In the genomic region with DNA sequence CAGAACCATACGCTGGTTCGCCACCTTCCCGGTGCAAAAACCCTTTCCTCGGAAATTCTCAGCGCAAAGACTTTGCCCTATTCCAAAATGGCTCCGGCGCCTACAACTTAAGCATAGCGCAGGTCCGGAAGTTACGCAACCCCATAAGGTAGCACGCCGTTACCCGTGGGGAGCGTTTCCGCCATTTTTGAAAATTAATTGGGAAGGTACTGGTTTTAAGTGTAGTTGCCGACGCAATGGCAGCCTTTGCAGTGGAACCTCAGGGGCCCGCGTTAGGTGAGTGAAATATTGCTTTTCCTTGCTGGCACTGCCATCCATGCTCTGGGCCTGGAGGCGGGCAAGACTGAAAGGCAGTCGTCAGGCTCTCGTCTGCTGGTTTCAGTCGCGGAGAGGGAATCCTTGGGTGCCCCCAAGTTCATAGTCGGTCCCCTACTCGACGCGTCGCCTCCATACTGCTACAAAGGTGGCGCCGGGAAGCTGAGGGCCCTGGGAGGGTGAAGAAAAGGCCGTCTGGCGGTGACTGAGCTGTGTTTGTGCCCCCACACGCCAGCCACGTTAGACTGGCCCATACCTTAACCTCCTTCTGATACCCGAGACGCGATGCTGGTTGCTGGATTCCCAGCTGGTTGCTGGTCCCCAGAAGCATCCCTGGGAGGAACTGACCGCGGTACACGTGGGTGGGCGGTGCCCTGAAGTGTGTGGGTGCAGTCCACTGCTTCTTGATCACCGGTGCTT, we compare ENCODE assay signal across 8 cellular contexts. TPM values are rescaled to one million over a fixed set of nuclear protein-coding genes. Genes with fewer than 3 reads are reported as not detected.
A peak's percentile ranks its signal among the peaks of the same experiment; 100 is the strongest.
DNase-seq lines count a peak whose midpoint lies in the region; ATAC-seq and TF ChIP-seq lines count a peak whose summit lies in the region.

NUP35 (plus strand) TSS at position 222 of the 735 bp plus-strand sequence; CDS start at position 237, 15 bp downstream.

- ATAC-seq in HG02588 (IDR thresholded peaks at IDR 0.05; ENCODE audit: unreplicated experiment) (peak; percentile 88), SK-N-SH treated with all-trans-retinoic acid at 6 μM for 48 hours (peak; percentile 94)

- H3K36me3 Mint-ChIP-seq in activated naive CD4-positive, alpha-beta T cell treated with anti-CD3 and anti-CD28 coated beads, Interleukin-2, amount 50 U/mL, for 24 hours, result peaks cover 8% of the 10 kb centered on the region

- H3K4me1 Mint-ChIP-seq in activated naive CD4-positive, alpha-beta T cell treated with anti-CD3 and anti-CD28 coated beads, Interleukin-2, amount 50 U/mL, for 24 hours, result peaks cover 43% of the 10 kb centered on the region

- no peaks in the 10 kb centered on the region for H3K9me3 Mint-ChIP-seq in activated naive CD4-positive, alpha-beta T cell treated with anti-CD3 and anti-CD28 coated beads, Interleukin-2, amount 50 U/mL, for 24 hours

- WGBS in testis, 2 donors, result 0% methylated on average over 21 to 42 of the region's 43 CpGs

- TF ChIP-seq POLR2A in testis (IDR thresholded peaks at IDR 0.05), result no peak

- H3K36me3 ChIP-seq in GM06990 (ENCODE audit: control insufficient read depth, insufficient read depth, low read length) (no peaks in the 10 kb centered on the region), testis (ENCODE audit: low read depth, missing control alignments) (no peaks in the 10 kb centered on the region)

- peak within 1 kb of the TSS; percentile 97 for H3K4me3 ChIP-seq in GM06990 (replicated peaks; ENCODE audit: low read depth, low read length)
- peak within 1 kb of the TSS; percentile 83 to 88 for H3K4me3 ChIP-seq in testis

- intact Hi-C loops in testis (cut with DNase I; ENCODE audit: low total_unique reads), result no loop called here

- peak within 1 kb of the TSS; percentile 99 for H3K27ac Mint-ChIP-seq in activated naive CD4-positive, alpha-beta T cell treated with anti-CD3 and anti-CD28 coated beads, Interleukin-2, amount 50 U/mL, for 24 hours

- H3K27me3 Mint-ChIP-seq in activated naive CD4-positive, alpha-beta T cell treated with anti-CD3 and anti-CD28 coated beads, Interleukin-2, amount 50 U/mL, for 24 hours, result peaks cover 6% of the 10 kb centered on the region

- peaks cover 3% of the 10 kb centered on the region for H3K4me1 ChIP-seq in testis

- H3K27me3 ChIP-seq in GM06990 (replicated peaks; ENCODE audit: control insufficient read depth, insufficient read depth, low read length) (no peaks in the 10 kb centered on the region), testis (no peaks in the 10 kb centered on the region)

- peak within 1 kb of the TSS; percentile 85 to 87 for H3K27ac ChIP-seq in testis

- no peak for TF ChIP-seq CTCF in GM06990 (IDR thresholded peaks at IDR 0.05; ENCODE audit: insufficient read depth, low read length, poor library complexity, severe bottlenecking)
- TF ChIP-seq CTCF in testis (IDR thresholded peaks at IDR 0.05), result no peak

- DNase-seq in GM06990 (ENCODE audit: extremely low read depth, insufficient read length), result peak; percentile 87
- DNase-seq in NCI-H1092 (lab: John Stamatoyannopoulos, UW), result peak; percentile 91
- peak; percentile 87 for DNase-seq in glomerular endothelial cell (ENCODE audit: extremely low read depth, low read depth, low spot score)
- DNase-seq in occipital lobe (lab: John Stamatoyannopoulos, UW), result peak; percentile 81
- peak; percentile 95 for DNase-seq in testis

- H3K4me3 Mint-ChIP-seq in activated naive CD4-positive, alpha-beta T cell treated with anti-CD3 and anti-CD28 coated beads, Interleukin-2, amount 50 U/mL, for 24 hours, result peak within 1 kb of the TSS; percentile 97

- H3K9me3 ChIP-seq in testis, result no peaks in the 10 kb centered on the region

TF ChIP-seq in SK-N-SH treated with all-trans-retinoic acid at 6 μM for 48 hours, 23 proteins besides CTCF, POLR2A, EP300 and RAD21:
- TF ChIP-seq SNAI2 (CRISPR knock-in tag; IDR thresholded peaks at IDR 0.05), result no peak
- TF ChIP-seq, protein P1, sequence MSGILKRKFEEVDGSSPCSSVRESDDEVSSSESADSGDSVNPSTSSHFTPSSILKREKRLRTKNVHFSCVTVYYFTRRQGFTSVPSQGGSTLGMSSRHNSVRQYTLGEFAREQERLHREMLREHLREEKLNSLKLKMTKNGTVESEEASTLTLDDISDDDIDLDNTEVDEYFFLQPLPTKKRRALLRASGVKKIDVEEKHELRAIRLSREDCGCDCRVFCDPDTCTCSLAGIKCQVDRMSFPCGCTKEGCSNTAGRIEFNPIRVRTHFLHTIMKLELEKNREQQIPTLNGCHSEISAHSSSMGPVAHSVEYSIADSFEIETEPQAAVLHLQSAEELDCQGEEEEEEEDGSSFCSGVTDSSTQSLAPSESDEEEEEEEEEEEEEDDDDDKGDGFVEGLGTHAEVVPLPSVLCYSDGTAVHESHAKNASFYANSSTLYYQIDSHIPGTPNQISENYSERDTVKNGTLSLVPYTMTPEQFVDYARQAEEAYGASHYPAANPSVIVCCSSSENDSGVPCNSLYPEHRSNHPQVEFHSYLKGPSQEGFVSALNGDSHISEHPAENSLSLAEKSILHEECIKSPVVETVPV (CRISPR knock-in tag; IDR thresholded peaks at IDR 0.05), result no peak
- no peak for TF ChIP-seq CSDC2 (CRISPR knock-in tag; IDR thresholded peaks at IDR 0.05)
- no peak for TF ChIP-seq PPARA (CRISPR knock-in tag; IDR thresholded peaks at IDR 0.05; ENCODE audit: borderline replicate concordance)
- no peak for TF ChIP-seq ZNF8 (CRISPR knock-in tag; IDR thresholded peaks at IDR 0.05)
- no peak for TF ChIP-seq ZNF565 (CRISPR knock-in tag; conservative IDR thresholded peaks at IDR 0.05; ENCODE audit: low read depth)
- no peak for TF ChIP-seq RARB (CRISPR knock-in tag; IDR thresholded peaks at IDR 0.05)
- TF ChIP-seq, protein P2, sequence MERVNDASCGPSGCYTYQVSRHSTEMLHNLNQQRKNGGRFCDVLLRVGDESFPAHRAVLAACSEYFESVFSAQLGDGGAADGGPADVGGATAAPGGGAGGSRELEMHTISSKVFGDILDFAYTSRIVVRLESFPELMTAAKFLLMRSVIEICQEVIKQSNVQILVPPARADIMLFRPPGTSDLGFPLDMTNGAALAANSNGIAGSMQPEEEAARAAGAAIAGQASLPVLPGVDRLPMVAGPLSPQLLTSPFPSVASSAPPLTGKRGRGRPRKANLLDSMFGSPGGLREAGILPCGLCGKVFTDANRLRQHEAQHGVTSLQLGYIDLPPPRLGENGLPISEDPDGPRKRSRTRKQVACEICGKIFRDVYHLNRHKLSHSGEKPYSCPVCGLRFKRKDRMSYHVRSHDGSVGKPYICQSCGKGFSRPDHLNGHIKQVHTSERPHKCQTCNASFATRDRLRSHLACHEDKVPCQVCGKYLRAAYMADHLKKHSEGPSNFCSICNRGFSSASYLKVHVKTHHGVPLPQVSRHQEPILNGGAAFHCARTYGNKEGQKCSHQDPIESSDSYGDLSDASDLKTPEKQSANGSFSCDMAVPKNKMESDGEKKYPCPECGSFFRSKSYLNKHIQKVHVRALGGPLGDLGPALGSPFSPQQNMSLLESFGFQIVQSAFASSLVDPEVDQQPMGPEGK (CRISPR knock-in tag; IDR thresholded peaks at IDR 0.05; ENCODE audit: borderline replicate concordance), result no peak; the same call in 1 of the 2 replicates
- TF ChIP-seq ZFP3 (CRISPR knock-in tag; IDR thresholded peaks at IDR 0.05), result no peak
- no peak for TF ChIP-seq ZNF70 (CRISPR knock-in tag; IDR thresholded peaks at IDR 0.05)
- TF ChIP-seq, protein P3, sequence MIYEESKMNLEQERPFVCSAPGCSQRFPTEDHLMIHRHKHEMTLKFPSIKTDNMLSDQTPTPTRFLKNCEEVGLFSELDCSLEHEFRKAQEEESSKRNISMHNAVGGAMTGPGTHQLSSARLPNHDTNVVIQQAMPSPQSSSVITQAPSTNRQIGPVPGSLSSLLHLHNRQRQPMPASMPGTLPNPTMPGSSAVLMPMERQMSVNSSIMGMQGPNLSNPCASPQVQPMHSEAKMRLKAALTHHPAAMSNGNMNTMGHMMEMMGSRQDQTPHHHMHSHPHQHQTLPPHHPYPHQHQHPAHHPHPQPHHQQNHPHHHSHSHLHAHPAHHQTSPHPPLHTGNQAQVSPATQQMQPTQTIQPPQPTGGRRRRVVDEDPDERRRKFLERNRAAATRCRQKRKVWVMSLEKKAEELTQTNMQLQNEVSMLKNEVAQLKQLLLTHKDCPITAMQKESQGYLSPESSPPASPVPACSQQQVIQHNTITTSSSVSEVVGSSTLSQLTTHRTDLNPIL (CRISPR knock-in tag; IDR thresholded peaks at IDR 0.05; ENCODE audit: low read depth), result no peak
- no peak for TF ChIP-seq ARNTL (CRISPR knock-in tag; IDR thresholded peaks at IDR 0.05; ENCODE audit: borderline replicate concordance, low read depth)
- TF ChIP-seq TCF4 (CRISPR knock-in tag; IDR thresholded peaks at IDR 0.05; ENCODE audit: borderline replicate concordance), result no peak
- TF ChIP-seq, protein P4, sequence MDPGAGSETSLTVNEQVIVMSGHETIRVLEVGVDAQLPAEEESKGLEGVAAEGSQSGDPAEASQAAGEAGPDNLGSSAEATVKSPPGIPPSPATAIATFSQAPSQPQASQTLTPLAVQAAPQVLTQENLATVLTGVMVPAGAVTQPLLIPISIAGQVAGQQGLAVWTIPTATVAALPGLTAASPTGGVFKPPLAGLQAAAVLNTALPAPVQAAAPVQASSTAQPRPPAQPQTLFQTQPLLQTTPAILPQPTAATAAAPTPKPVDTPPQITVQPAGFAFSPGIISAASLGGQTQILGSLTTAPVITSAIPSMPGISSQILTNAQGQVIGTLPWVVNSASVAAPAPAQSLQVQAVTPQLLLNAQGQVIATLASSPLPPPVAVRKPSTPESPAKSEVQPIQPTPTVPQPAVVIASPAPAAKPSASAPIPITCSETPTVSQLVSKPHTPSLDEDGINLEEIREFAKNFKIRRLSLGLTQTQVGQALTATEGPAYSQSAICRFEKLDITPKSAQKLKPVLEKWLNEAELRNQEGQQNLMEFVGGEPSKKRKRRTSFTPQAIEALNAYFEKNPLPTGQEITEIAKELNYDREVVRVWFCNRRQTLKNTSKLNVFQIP (CRISPR knock-in tag; IDR thresholded peaks at IDR 0.05; ENCODE audit: borderline replicate concordance, low read depth), result no peak
- TF ChIP-seq ZC3H10 (CRISPR knock-in tag; IDR thresholded peaks at IDR 0.05), result no peak
- TF ChIP-seq OSR1 (CRISPR knock-in tag; IDR thresholded peaks at IDR 0.05), result no peak
- TF ChIP-seq BACH2 (CRISPR knock-in tag; IDR thresholded peaks at IDR 0.05; ENCODE audit: borderline replicate concordance), result no peak
- no peak for TF ChIP-seq ISL1 (CRISPR knock-in tag; IDR thresholded peaks at IDR 0.05)
- no peak for TF ChIP-seq ESRRG (CRISPR knock-in tag; IDR thresholded peaks at IDR 0.05)
- no peak for TF ChIP-seq ZFP30 (CRISPR knock-in tag; IDR thresholded peaks at IDR 0.05)
TF ChIP-seq in SK-N-SH treated with all-trans-retinoic acid at 6 μM for 48 hours: peak in this region for 0.

RNA-seq across cellular contexts. Expression of gene NUP35, which starts in this region (rescaled TPM):
- total RNA-seq in glomerular endothelial cell (10.9 and 11.1 TPM in 2 replicates), occipital lobe (58.6 TPM), testis (10 to 100 TPM; 29.9 to 54.8 TPM)
- 35.9 TPM for polyA plus RNA-seq in testis (ENCODE audit: insufficient read depth, low read depth, low replicate concordance)

Comparison
In these comparisons a context has a peak if more than half of its experiments do, and no peak if none do; other contexts are left out.
1. Peak in every context shown above with its lines: DNase-seq, ATAC-seq, H3K4me3 ChIP-seq and H3K27ac ChIP-seq.